13 cellular contexts compared by ENCODE assay signal in the genomic region with DNA sequence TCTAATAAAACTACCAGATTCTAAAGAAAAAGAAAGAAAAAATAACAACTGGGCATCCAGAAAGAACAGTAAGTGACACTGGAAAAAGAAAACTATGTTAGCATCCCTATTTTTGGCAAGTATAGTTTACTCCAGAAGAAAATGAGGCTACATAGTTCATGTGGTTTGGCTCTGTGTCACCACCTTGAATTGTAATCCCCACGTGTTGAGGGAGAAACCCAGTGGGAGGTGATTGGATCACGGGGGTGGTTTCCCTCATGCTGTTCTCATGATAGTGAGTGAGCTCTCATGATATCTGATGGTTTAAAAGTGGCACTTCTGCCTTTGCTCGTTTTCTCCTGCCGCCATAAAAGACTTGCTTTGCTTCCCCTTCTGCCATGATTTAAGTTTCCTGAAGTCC.
DNase-seq lines count a peak whose midpoint lies in the region; ATAC-seq and TF ChIP-seq lines count a peak whose summit lies in the region.
"Had no signal": no experiment of that assay in that cellular context is flagged by ENCODE, and none has a peak within 500 bp of the region (broad histone marks: within the 10 kb centered on the region; RNA-seq: fewer than 3 reads in every experiment).

No MANE protein-coding gene starts in this region.

- no peaks in the 10 kb centered on the region for H3K79me2 ChIP-seq in DND-41 (ENCODE audit: insufficient read depth, low read length)

- no peak for DNase-seq in DND-41
- no peak for DNase-seq in RWPE2 (ENCODE audit: low spot score)
- DNase-seq in glomerular visceral epithelial cell (ENCODE audit: extremely low spot score), result peak; percentile 53
- no peak for DNase-seq in DMS79 treated with DMSO at 0.1 percent for 48 hours (lab: John Stamatoyannopoulos, UW)
- DNase-seq in NCI-H146 (lab: John Stamatoyannopoulos, UW), result no peak
- DNase-seq: left cardiac atrium, NCI-H1417 treated with DMSO at 0.1 percent for 48 hours, transverse colon had no signal

- H2AFZ ChIP-seq in DND-41 (ENCODE audit: low read depth, low read length), result peak overlapping the region; percentile 25; the same call in 1 of the 2 replicates

- ATAC-seq in DND-41 (ENCODE audit: insufficient read depth, low read depth), result peak; percentile 44; the same call in 1 of the 3 replicates
- peak; percentile 52 for ATAC-seq in GM21619 (IDR thresholded peaks at IDR 0.05; ENCODE audit: unreplicated experiment)
- ATAC-seq in RWPE2 (ENCODE audit: low read depth), result peak; percentile 27; the same call in 1 of the 3 replicates
- ATAC-seq in HG02759 (IDR thresholded peaks at IDR 0.05; ENCODE audit: unreplicated experiment), result no peak
- ATAC-seq in HG03175 (IDR thresholded peaks at IDR 0.05; ENCODE audit: unreplicated experiment), result no peak

- H3K4me3 ChIP-seq in DND-41 (ENCODE audit: low read depth in 1 of 2, low read length in 2 of 2), result no peak overlapping the region
- H3K4me3 ChIP-seq in RWPE2 (ENCODE audit: severe bottlenecking), result no peak overlapping the region
- H3K4me3 ChIP-seq: skin epidermis, transverse colon had no signal

- H4K20me1 ChIP-seq in DND-41 (ENCODE audit: insufficient read depth, low read length), result no peaks in the 10 kb centered on the region

- no peak overlapping the region for H3K27ac ChIP-seq in DND-41 (ENCODE audit: low read length)
- no peak overlapping the region for H3K27ac ChIP-seq in RWPE2 (ENCODE audit: poor library complexity, severe bottlenecking)
- H3K27ac ChIP-seq: breast epithelium, transverse colon had no signal

- H3K4me1 ChIP-seq in DND-41 (ENCODE audit: insufficient read depth, low read length) (no peaks in the 10 kb centered on the region; the same call in 1 of the 2 replicates), RWPE2 (ENCODE audit: insufficient read depth, poor library complexity, severe bottlenecking) (peaks cover 11% of the 10 kb centered on the region)
- H3K4me1 ChIP-seq: breast epithelium, transverse colon had no signal

- H3K27me3 ChIP-seq in DND-41 (ENCODE audit: insufficient read depth, low read length, poor library complexity), result no peaks in the 10 kb centered on the region
- H3K27me3 ChIP-seq in RWPE2 (ENCODE audit: insufficient read depth, poor library complexity, severe bottlenecking), result no peaks in the 10 kb centered on the region
- H3K27me3 ChIP-seq: breast epithelium, transverse colon had no signal

- no peak for TF ChIP-seq CTCF in DND-41 (IDR thresholded peaks at IDR 0.05; ENCODE audit: borderline replicate concordance, extremely low read depth, low read length, poor library complexity, severe bottlenecking)
- TF ChIP-seq CTCF in RWPE2 (IDR thresholded peaks at IDR 0.05; ENCODE audit: poor library complexity, severe bottlenecking), result no peak

- H3K4me2 ChIP-seq in DND-41 (ENCODE audit: insufficient read depth, low read length), result no peak overlapping the region

- no peaks in the 10 kb centered on the region for H3K9me3 ChIP-seq in DND-41 (ENCODE audit: insufficient read depth, low read length, severe bottlenecking)
- H3K9me3 ChIP-seq in RWPE2 (ENCODE audit: severe bottlenecking), result no peaks in the 10 kb centered on the region
- H3K9me3 ChIP-seq: breast epithelium, transverse colon had no signal

- H3K9ac ChIP-seq in DND-41 (ENCODE audit: low read depth, low read length), result no peak overlapping the region

- H3K36me3 ChIP-seq in DND-41 (ENCODE audit: insufficient read depth, low read length), result no peaks in the 10 kb centered on the region
- H3K36me3 ChIP-seq in RWPE2 (ENCODE audit: low read depth), result no peaks in the 10 kb centered on the region
- H3K36me3 ChIP-seq: breast epithelium, transverse colon had no signal

Comparison
In these comparisons a context has a peak if more than half of its experiments do, and no peak if none do; other contexts are left out.
1. ATAC-seq: peak in DND-41 (single experiment), GM21619 (single experiment) and RWPE2 (single experiment); none in HG02759 (single experiment) and HG03175 (single experiment).